In the genomic region with DNA sequence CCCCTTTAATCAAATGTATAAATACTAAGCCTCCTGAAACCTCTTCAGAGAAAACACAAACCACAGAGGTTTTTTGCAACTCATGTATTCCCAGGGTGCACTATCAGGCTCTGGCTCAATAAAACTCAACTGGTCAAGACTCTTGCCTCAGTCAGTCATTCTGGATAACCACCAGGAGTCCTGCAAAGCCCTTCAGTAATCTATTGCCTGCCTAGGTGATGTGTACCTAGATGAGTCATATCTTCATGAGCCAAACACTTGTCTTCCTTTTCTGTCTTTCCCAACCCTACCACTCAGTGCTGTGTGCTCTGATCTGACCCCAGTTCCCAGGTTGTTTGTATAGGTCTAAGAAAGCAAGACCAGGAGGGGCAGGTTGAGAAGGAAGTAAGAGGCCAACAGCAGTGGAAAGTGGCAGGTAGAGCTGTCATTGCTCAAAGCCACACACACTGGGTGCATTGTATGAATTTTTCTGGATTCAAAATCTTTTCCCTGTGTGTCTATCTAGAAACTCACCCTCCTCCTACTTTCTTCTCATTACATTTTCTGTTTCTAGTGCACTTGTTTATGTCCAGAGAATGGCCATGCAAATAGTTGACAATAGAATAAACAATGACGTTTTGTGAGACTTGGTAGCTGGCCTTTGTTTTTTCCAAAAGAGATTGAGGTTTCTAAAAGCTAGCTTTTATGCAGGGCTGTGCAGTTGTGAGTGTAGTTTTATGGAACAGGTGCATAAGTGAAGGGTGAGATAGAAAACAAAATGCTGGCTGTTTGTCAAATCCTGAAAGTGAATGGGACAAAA, we compare ENCODE assay signal across 1 cellular context.
TF ChIP-seq lines count a peak whose summit lies in the region.

No MANE protein-coding gene starts in this region.

TF ChIP-seq in IMR-90, 13 proteins besides CTCF, POLR2A, EP300 and RAD21:
- TF ChIP-seq, protein P1, sequence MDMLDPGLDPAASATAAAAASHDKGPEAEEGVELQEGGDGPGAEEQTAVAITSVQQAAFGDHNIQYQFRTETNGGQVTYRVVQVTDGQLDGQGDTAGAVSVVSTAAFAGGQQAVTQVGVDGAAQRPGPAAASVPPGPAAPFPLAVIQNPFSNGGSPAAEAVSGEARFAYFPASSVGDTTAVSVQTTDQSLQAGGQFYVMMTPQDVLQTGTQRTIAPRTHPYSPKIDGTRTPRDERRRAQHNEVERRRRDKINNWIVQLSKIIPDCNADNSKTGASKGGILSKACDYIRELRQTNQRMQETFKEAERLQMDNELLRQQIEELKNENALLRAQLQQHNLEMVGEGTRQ (IDR thresholded peaks at IDR 0.05; ENCODE audit: low read depth, low read length) = no peak
- no peak for TF ChIP-seq CEBPB (IDR thresholded peaks at IDR 0.05; ENCODE audit: low read depth, low read length)
- no peak for TF ChIP-seq MXI1 (IDR thresholded peaks at IDR 0.05; ENCODE audit: borderline replicate concordance, low read depth, low read length)
- TF ChIP-seq, protein P2, sequence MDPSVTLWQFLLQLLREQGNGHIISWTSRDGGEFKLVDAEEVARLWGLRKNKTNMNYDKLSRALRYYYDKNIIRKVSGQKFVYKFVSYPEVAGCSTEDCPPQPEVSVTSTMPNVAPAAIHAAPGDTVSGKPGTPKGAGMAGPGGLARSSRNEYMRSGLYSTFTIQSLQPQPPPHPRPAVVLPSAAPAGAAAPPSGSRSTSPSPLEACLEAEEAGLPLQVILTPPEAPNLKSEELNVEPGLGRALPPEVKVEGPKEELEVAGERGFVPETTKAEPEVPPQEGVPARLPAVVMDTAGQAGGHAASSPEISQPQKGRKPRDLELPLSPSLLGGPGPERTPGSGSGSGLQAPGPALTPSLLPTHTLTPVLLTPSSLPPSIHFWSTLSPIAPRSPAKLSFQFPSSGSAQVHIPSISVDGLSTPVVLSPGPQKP (IDR thresholded peaks at IDR 0.05; ENCODE audit: borderline replicate concordance, low read depth, low read length) = no peak
- TF ChIP-seq NFE2L2 (IDR thresholded peaks at IDR 0.05; ENCODE audit: low read depth, low read length) = no peak
- no peak for TF ChIP-seq RFX5 (IDR thresholded peaks at IDR 0.05; ENCODE audit: low read depth, low read length)
- TF ChIP-seq BHLHE40 (IDR thresholded peaks at IDR 0.05; ENCODE audit: low read depth, low read length) = no peak
- TF ChIP-seq SMC3 (IDR thresholded peaks at IDR 0.05; ENCODE audit: low read depth, low read length) = no peak
- no peak for TF ChIP-seq MAZ (IDR thresholded peaks at IDR 0.05; ENCODE audit: borderline replicate concordance, low read depth, low read length)
- no peak for TF ChIP-seq RCOR1 (IDR thresholded peaks at IDR 0.05; ENCODE audit: insufficient replicate concordance, low read length)
- no peak for TF ChIP-seq FOS (IDR thresholded peaks at IDR 0.05; ENCODE audit: low read depth, low read length)
- no peak for TF ChIP-seq CHD1 (IDR thresholded peaks at IDR 0.05; ENCODE audit: low read depth, low read length)
